Comparison of ENCODE assay signal across 11 cellular contexts in the genomic region with DNA sequence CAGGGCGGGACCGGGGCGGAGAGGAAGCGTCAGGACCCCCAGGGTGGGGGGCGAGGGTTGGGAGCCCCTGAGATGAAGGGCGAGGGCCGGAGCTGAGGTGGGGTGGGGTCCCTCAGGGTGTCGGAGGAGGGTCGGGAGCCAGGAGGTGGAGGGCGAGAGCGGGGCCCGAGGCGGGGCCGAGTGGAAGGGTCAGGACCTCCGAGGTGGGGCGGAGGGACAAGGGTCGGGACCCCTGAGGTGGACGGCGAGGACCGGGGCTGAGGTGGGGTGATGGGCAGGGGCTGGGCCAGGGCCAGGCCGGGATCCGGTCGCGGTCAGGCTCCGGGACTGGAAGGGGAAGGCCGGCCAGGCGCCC. TPM values are rescaled to one million over a fixed set of nuclear protein-coding genes. Genes with fewer than 3 reads are reported as not detected.
DNase-seq lines count a peak whose midpoint lies in the region; ATAC-seq and TF ChIP-seq lines count a peak whose summit lies in the region.
"Had no signal": no experiment of that assay in that cellular context is flagged by ENCODE, and none has a peak within 500 bp of the region (broad histone marks: within the 10 kb centered on the region; RNA-seq: fewer than 3 reads in every experiment).

No MANE protein-coding gene starts in this region.

- H3K56ac ChIP-seq in mesendoderm (ENCODE audit: low read length), result peak overlapping the region; percentile 76

- CTCF ChIA-PET in activated naive CD4-positive, alpha-beta T cell treated with anti-CD3 and anti-CD28 coated beads, Interleukin-2, amount 10 ng/mL, durations not matched to agents 7 days and 5 days (lab: Charles Lee), result interaction anchor here (1.7 kb wide), 1 partner anchor 20 kb away, joined by 7 read pairs; no protein-coding TSS in a partner anchor

- H2BK15ac ChIP-seq in mesendoderm (replicated peaks; ENCODE audit: low read depth), result no peak overlapping the region

- no peak overlapping the region for H2BK5ac ChIP-seq in mesendoderm (ENCODE audit: low read length)

- no peak for ATAC-seq in activated naive CD4-positive, alpha-beta T cell treated with anti-CD3 and anti-CD28 coated beads, Interleukin-2, amount 50 U/mL, for 72 hours
- ATAC-seq in SK-N-SH treated with all-trans-retinoic acid at 6 μM for 48 hours (no peak), GM19452 (IDR thresholded peaks at IDR 0.05; ENCODE audit: unreplicated experiment) (no peak)

- H3K4me2 ChIP-seq in mesendoderm (ENCODE audit: low read length), result no peak overlapping the region

- H3K27me3 ChIP-seq in adipocyte (replicated peaks; ENCODE audit: control insufficient read depth, insufficient read depth, low read length) (no peaks in the 10 kb centered on the region), mesendoderm (ENCODE audit: insufficient read depth, low read length, poor library complexity) (no peaks in the 10 kb centered on the region)
- H3K27me3 ChIP-seq: BE2C, thyroid gland had no signal

- H3K27ac Mint-ChIP-seq in activated naive CD4-positive, alpha-beta T cell treated with anti-CD3 and anti-CD28 coated beads, Interleukin-2, amount 10 ng/mL, durations not matched to agents 7 days and 5 days, result peak overlapping the region; percentile 62
- peak overlapping the region in 1 of 2 donors; percentile 88 for H3K27ac Mint-ChIP-seq in activated naive CD4-positive, alpha-beta T cell treated with anti-CD3 and anti-CD28 coated beads, Interleukin-2, amount 50 U/mL, for 72 hours
- H3K27ac Mint-ChIP-seq in type B pancreatic cell, result no peak overlapping the region

- no CpG with 5 or more reads among the region's 27 CpGs for WGBS in mesendoderm (ENCODE audit: extremely low coverage, insufficient coverage, low lambda C conversion rate)

- no peak for TF ChIP-seq CTCF in type B pancreatic cell (conservative IDR thresholded peaks at IDR 0.05)

- no peak for DNase-seq in activated naive CD4-positive, alpha-beta T cell treated with anti-CD3 and anti-CD28 coated beads, Interleukin-2, amount 10 ng/mL, durations not matched to agents 7 days and 5 days
- no peak for DNase-seq in activated naive CD4-positive, alpha-beta T cell treated with anti-CD3 and anti-CD28 coated beads, Interleukin-2, amount 50 U/mL, for 72 hours (ENCODE audit: low spot score in 2 of 2)
- DNase-seq in adipocyte (ENCODE audit: low read depth) (no peak), mesendoderm (no peak), type B pancreatic cell (ENCODE audit: extremely low spot score, unreplicated experiment) (no peak), AG08395 (ENCODE audit: low spot score) (no peak)

- H3K9ac ChIP-seq in adipocyte (ENCODE audit: low read length), result no peak overlapping the region
- no peak overlapping the region for H3K9ac ChIP-seq in mesendoderm (ENCODE audit: low read length)

- H3K9me3 ChIP-seq in adipocyte (ENCODE audit: control insufficient read depth, low read length), result no peaks in the 10 kb centered on the region
- H3K9me3 ChIP-seq: thyroid gland had no signal

- no peak overlapping the region for H3K4ac ChIP-seq in mesendoderm (ENCODE audit: low read depth, low read length)

- no peak overlapping the region for H4K8ac ChIP-seq in mesendoderm (ENCODE audit: low read depth, low read length)

- H3K36me3 ChIP-seq in adipocyte (ENCODE audit: control insufficient read depth, insufficient read depth, low read length, severe bottlenecking) (no peaks in the 10 kb centered on the region), mesendoderm (ENCODE audit: control insufficient read depth, insufficient read depth, low read length) (no peaks in the 10 kb centered on the region)
- H3K36me3 ChIP-seq: BE2C, thyroid gland had no signal

- H2AK5ac ChIP-seq in mesendoderm (ENCODE audit: low read length), result no peak overlapping the region

- H2BK120ac ChIP-seq in mesendoderm (ENCODE audit: low read depth, low read length), result no peak overlapping the region

- no peak overlapping the region for H4K5ac ChIP-seq in mesendoderm (ENCODE audit: low read length)

- no peak overlapping the region for H3K27ac ChIP-seq in mesendoderm (ENCODE audit: low read depth, low read length)
- H3K27ac ChIP-seq: thyroid gland had no signal

- no peak overlapping the region for H3K18ac ChIP-seq in mesendoderm (ENCODE audit: low read length)

- peaks cover 7% of the 10 kb centered on the region for H3K36me3 Mint-ChIP-seq in activated naive CD4-positive, alpha-beta T cell treated with anti-CD3 and anti-CD28 coated beads, Interleukin-2, amount 10 ng/mL, durations not matched to agents 7 days and 5 days
- peaks cover 0 to 5% of the 10 kb centered on the region in 2 donors for H3K36me3 Mint-ChIP-seq in activated naive CD4-positive, alpha-beta T cell treated with anti-CD3 and anti-CD28 coated beads, Interleukin-2, amount 50 U/mL, for 72 hours
- H3K36me3 Mint-ChIP-seq in type B pancreatic cell, result peaks cover 8% of the 10 kb centered on the region

- H3K27me3 Mint-ChIP-seq in activated naive CD4-positive, alpha-beta T cell treated with anti-CD3 and anti-CD28 coated beads, Interleukin-2, amount 10 ng/mL, durations not matched to agents 7 days and 5 days, result peaks cover 11% of the 10 kb centered on the region
- H3K27me3 Mint-ChIP-seq in type B pancreatic cell, result peaks cover 3% of the 10 kb centered on the region

- peaks cover 26% of the 10 kb centered on the region for H3K4me1 Mint-ChIP-seq in activated naive CD4-positive, alpha-beta T cell treated with anti-CD3 and anti-CD28 coated beads, Interleukin-2, amount 10 ng/mL, durations not matched to agents 7 days and 5 days
- H3K4me1 Mint-ChIP-seq in type B pancreatic cell (ENCODE audit: unreplicated experiment), result peaks cover 6% of the 10 kb centered on the region

- peak overlapping the region; percentile 83 for H3K4me3 ChIP-seq in adipocyte (ENCODE audit: low read length)
- H3K4me3 ChIP-seq in mesendoderm (ENCODE audit: low read length), result no peak overlapping the region

- H3K23ac ChIP-seq in mesendoderm (ENCODE audit: low read length), result no peak overlapping the region

- H3K4me3 Mint-ChIP-seq in activated naive CD4-positive, alpha-beta T cell treated with anti-CD3 and anti-CD28 coated beads, Interleukin-2, amount 10 ng/mL, durations not matched to agents 7 days and 5 days, result peak overlapping the region; percentile 60
- H3K4me3 Mint-ChIP-seq in type B pancreatic cell, result peak overlapping the region; percentile 41

- H3K79me2 ChIP-seq in mesendoderm (ENCODE audit: control insufficient read depth, insufficient read depth, low read length), result no peaks in the 10 kb centered on the region

- H3K79me1 ChIP-seq in mesendoderm (ENCODE audit: low read length), result no peaks in the 10 kb centered on the region

- no peaks in the 10 kb centered on the region for H3K9me3 Mint-ChIP-seq in activated naive CD4-positive, alpha-beta T cell treated with anti-CD3 and anti-CD28 coated beads, Interleukin-2, amount 10 ng/mL, durations not matched to agents 7 days and 5 days
- peaks cover 0 to under 1% of the 10 kb centered on the region in 2 donors for H3K9me3 Mint-ChIP-seq in activated naive CD4-positive, alpha-beta T cell treated with anti-CD3 and anti-CD28 coated beads, Interleukin-2, amount 50 U/mL, for 72 hours
- H3K9me3 Mint-ChIP-seq in type B pancreatic cell, result no peaks in the 10 kb centered on the region

- peaks cover 5% of the 10 kb centered on the region for H3K4me1 ChIP-seq in adipocyte (ENCODE audit: control insufficient read depth, insufficient read depth, low read length)
- H3K4me1 ChIP-seq in mesendoderm (ENCODE audit: control insufficient read depth, low read depth, low read length), result no peaks in the 10 kb centered on the region
- H3K4me1 ChIP-seq: BE2C had no signal

TF ChIP-seq in SK-N-SH treated with all-trans-retinoic acid at 6 μM for 48 hours, 23 proteins besides CTCF, POLR2A, EP300 and RAD21 (continues in another document):
- no peak for TF ChIP-seq ZNF565 (CRISPR knock-in tag; conservative IDR thresholded peaks at IDR 0.05; ENCODE audit: low read depth)
- TF ChIP-seq, protein P1, sequence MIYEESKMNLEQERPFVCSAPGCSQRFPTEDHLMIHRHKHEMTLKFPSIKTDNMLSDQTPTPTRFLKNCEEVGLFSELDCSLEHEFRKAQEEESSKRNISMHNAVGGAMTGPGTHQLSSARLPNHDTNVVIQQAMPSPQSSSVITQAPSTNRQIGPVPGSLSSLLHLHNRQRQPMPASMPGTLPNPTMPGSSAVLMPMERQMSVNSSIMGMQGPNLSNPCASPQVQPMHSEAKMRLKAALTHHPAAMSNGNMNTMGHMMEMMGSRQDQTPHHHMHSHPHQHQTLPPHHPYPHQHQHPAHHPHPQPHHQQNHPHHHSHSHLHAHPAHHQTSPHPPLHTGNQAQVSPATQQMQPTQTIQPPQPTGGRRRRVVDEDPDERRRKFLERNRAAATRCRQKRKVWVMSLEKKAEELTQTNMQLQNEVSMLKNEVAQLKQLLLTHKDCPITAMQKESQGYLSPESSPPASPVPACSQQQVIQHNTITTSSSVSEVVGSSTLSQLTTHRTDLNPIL (CRISPR knock-in tag; IDR thresholded peaks at IDR 0.05; ENCODE audit: low read depth), result no peak
- TF ChIP-seq OSR1 (CRISPR knock-in tag; IDR thresholded peaks at IDR 0.05), result no peak
- TF ChIP-seq CSDC2 (CRISPR knock-in tag; IDR thresholded peaks at IDR 0.05), result no peak
- no peak for TF ChIP-seq ZNF70 (CRISPR knock-in tag; IDR thresholded peaks at IDR 0.05)
- no peak for TF ChIP-seq GLIS3 (CRISPR knock-in tag; IDR thresholded peaks at IDR 0.05)
- TF ChIP-seq ZFP3 (CRISPR knock-in tag; IDR thresholded peaks at IDR 0.05), result no peak
- TF ChIP-seq, protein P2, sequence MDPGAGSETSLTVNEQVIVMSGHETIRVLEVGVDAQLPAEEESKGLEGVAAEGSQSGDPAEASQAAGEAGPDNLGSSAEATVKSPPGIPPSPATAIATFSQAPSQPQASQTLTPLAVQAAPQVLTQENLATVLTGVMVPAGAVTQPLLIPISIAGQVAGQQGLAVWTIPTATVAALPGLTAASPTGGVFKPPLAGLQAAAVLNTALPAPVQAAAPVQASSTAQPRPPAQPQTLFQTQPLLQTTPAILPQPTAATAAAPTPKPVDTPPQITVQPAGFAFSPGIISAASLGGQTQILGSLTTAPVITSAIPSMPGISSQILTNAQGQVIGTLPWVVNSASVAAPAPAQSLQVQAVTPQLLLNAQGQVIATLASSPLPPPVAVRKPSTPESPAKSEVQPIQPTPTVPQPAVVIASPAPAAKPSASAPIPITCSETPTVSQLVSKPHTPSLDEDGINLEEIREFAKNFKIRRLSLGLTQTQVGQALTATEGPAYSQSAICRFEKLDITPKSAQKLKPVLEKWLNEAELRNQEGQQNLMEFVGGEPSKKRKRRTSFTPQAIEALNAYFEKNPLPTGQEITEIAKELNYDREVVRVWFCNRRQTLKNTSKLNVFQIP (CRISPR knock-in tag; IDR thresholded peaks at IDR 0.05; ENCODE audit: borderline replicate concordance, low read depth), result no peak
- no peak for TF ChIP-seq RARB (CRISPR knock-in tag; IDR thresholded peaks at IDR 0.05)

RNA-seq across cellular contexts. Expression of a gene that starts 0.4 kb away (rescaled TPM):
- under 1 TPM; 0.80 to 0.93 TPM for total RNA-seq in activated naive CD4-positive, alpha-beta T cell treated with anti-CD3 and anti-CD28 coated beads, Interleukin-2, amount 50 U/mL, for 72 hours
- 0.03 TPM for polyA plus RNA-seq in mesendoderm (2013, experiment 1 of 2)
- 0.06 TPM for polyA plus RNA-seq in mesendoderm (2013, experiment 2 of 2)
- total RNA-seq in type B pancreatic cell (ENCODE audit: low replicate concordance), result 0.07 TPM in 1 of 2 replicates, not detected in the other
- total RNA-seq: left cardiac atrium had no signal

RNA-seq across cellular contexts. Expression of a gene that starts 0.5 kb away (rescaled TPM):
- total RNA-seq in activated naive CD4-positive, alpha-beta T cell treated with anti-CD3 and anti-CD28 coated beads, Interleukin-2, amount 50 U/mL, for 72 hours, result 1 to 10 TPM; 6.7 to 9.7 TPM
- polyA plus RNA-seq in mesendoderm (2013, experiment 1 of 2), result 0.94 TPM
- polyA plus RNA-seq in mesendoderm (2013, experiment 2 of 2), result 1.1 TPM
- total RNA-seq in type B pancreatic cell (ENCODE audit: low replicate concordance), result 5.1 and 8.8 TPM in 2 replicates
